9 cellular contexts compared by ENCODE assay signal in the genomic region with DNA sequence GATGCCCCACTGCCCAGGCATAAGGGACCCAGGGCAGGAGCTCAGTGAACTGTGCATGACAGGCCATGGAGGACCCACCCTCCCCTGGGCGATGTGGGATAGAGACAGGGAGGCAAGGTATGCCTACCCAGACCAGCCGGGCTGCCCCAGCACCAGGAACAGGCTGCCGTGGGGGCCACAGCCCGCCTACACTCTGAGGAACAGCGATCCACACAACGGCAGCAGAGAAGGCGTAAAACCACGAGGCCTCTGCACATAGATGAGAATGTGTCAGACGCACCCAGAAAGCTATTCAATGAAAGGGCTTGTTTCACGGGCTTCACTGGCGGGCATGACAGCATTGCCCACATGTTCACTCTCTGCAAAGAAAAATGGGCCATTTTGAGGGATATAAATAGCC. TPM values are rescaled to one million over a fixed set of nuclear protein-coding genes. Genes with fewer than 3 reads are reported as not detected.
A peak's percentile ranks its signal among the peaks of the same experiment; 100 is the strongest.
DNase-seq lines count a peak whose midpoint lies in the region; ATAC-seq and TF ChIP-seq lines count a peak whose summit lies in the region.
"Had no signal": no experiment of that assay in that cellular context is flagged by ENCODE, and none has a peak within 500 bp of the region (broad histone marks: within the 10 kb centered on the region; RNA-seq: fewer than 3 reads in every experiment).

No MANE protein-coding gene starts in this region.

- peaks cover 89% of the 10 kb centered on the region for H3K4me1 ChIP-seq in CD8-positive, alpha-beta T cell (ENCODE audit: insufficient read depth, low read length)

- H3K36me3 Mint-ChIP-seq in CD8-positive, alpha-beta T cell = peaks cover 81% of the 10 kb centered on the region
- H3K36me3 Mint-ChIP-seq in activated naive CD8-positive, alpha-beta T cell = peaks cover 31% of the 10 kb centered on the region
- H3K36me3 Mint-ChIP-seq in neural crest cell (ENCODE audit: low read depth) = no peaks in the 10 kb centered on the region

- peak in 3 of 7 experiments; percentile 55 to 72 (median 63) for DNase-seq in CD8-positive, alpha-beta T cell
- DNase-seq in neural crest cell (ENCODE audit: low read depth, low spot score) (peak; percentile 22), NCI-H187 treated with DMSO at 0.1 percent for 48 hours (lab: John Stamatoyannopoulos, UW) (no peak), DMS53 treated with DMSO at 0.1 percent for 48 hours (lab: John Stamatoyannopoulos, UW; ENCODE audit: unreplicated experiment) (no peak)
- DNase-seq: NCI-H1105 treated with DMSO at 0.1 percent for 48 hours had no signal

- H3K27me3 ChIP-seq in CD8-positive, alpha-beta T cell (ENCODE audit: insufficient read depth, low read length) = no peaks in the 10 kb centered on the region

- CTCF ChIA-PET in CD8-positive, alpha-beta T cell (lab: Charles Lee) = interaction anchor here (0.8 to 6.2 kb wide), 5 partner anchors 9 to 100 kb away, joined by 3 to 34 read pairs (median 3); no protein-coding TSS in a partner anchor

- peak; percentile 60 for ATAC-seq in CD8-positive, alpha-beta T cell
- ATAC-seq in HG03378 (IDR thresholded peaks at IDR 0.05; ENCODE audit: unreplicated experiment) (peak; percentile 43), HG02642 (IDR thresholded peaks at IDR 0.05; ENCODE audit: poor library complexity, unreplicated experiment) (no peak), HG03039 (IDR thresholded peaks at IDR 0.05; ENCODE audit: unreplicated experiment) (no peak)

- no peaks in the 10 kb centered on the region for H3K9me3 Mint-ChIP-seq in CD8-positive, alpha-beta T cell
- H3K9me3 Mint-ChIP-seq in activated naive CD8-positive, alpha-beta T cell (ENCODE audit: low read depth) = no peaks in the 10 kb centered on the region
- H3K9me3 Mint-ChIP-seq in neural crest cell = no peaks in the 10 kb centered on the region

- no peaks in the 10 kb centered on the region for H3K9me3 ChIP-seq in CD8-positive, alpha-beta T cell (ENCODE audit: low read length)

- no peaks in the 10 kb centered on the region for H3K27me3 Mint-ChIP-seq in CD8-positive, alpha-beta T cell (ENCODE audit: low read depth)
- H3K27me3 Mint-ChIP-seq in activated naive CD8-positive, alpha-beta T cell = no peaks in the 10 kb centered on the region
- H3K27me3 Mint-ChIP-seq in neural crest cell (ENCODE audit: low read depth) = no peaks in the 10 kb centered on the region

- peaks cover 92% of the 10 kb centered on the region for H3K4me1 Mint-ChIP-seq in CD8-positive, alpha-beta T cell (ENCODE audit: low read depth)
- peaks cover 97% of the 10 kb centered on the region for H3K4me1 Mint-ChIP-seq in activated naive CD8-positive, alpha-beta T cell (ENCODE audit: low read depth)
- H3K4me1 Mint-ChIP-seq in neural crest cell = peaks cover 42% of the 10 kb centered on the region

- no peak overlapping the region for H3K4me3 ChIP-seq in CD8-positive, alpha-beta T cell (ENCODE audit: low read depth, low read length)

- POLR2A ChIA-PET in CD8-positive, alpha-beta T cell (lab: Charles Lee) = interaction anchor here (0.8 to 2.9 kb wide), 13 partner anchors 8 to 100 kb away, joined by 3 to 13 read pairs (median 4); no protein-coding TSS in a partner anchor

- TF ChIP-seq CTCF in CD8-positive, alpha-beta T cell (IDR thresholded peaks at IDR 0.05) = no peak
- TF ChIP-seq CTCF in neural crest cell (conservative IDR thresholded peaks at IDR 0.05) = no peak

- H3K27ac ChIP-seq in CD8-positive, alpha-beta T cell (ENCODE audit: low read depth, low read length) = peak overlapping the region; percentile 21

- peak overlapping the region; percentile 67 for H3K4me3 Mint-ChIP-seq in CD8-positive, alpha-beta T cell
- peak overlapping the region; percentile 73 for H3K4me3 Mint-ChIP-seq in activated naive CD8-positive, alpha-beta T cell
- H3K4me3 Mint-ChIP-seq in neural crest cell = peak overlapping the region; percentile 47

- H3K36me3 ChIP-seq in CD8-positive, alpha-beta T cell (ENCODE audit: insufficient read depth, low read length) = peaks cover 2% of the 10 kb centered on the region

- peak overlapping the region; percentile 97 for H3K27ac Mint-ChIP-seq in CD8-positive, alpha-beta T cell
- H3K27ac Mint-ChIP-seq in activated naive CD8-positive, alpha-beta T cell = peak overlapping the region; percentile 98
- peak overlapping the region; percentile 92 for H3K27ac Mint-ChIP-seq in neural crest cell (ENCODE audit: unreplicated experiment)

- intact Hi-C loops in CD8-positive, alpha-beta T cell (cut with DNase I, micrococcal nuclease) = no loop called here

RNA-seq across cellular contexts. Expression of a gene that starts 49.5 kb away (rescaled TPM):
- total RNA-seq in CD8-positive, alpha-beta T cell = 100 to 1,000 TPM; 286 to 305 TPM
- total RNA-seq in neural crest cell = 32.3 and 33.5 TPM in 2 replicates

Comparison
In these comparisons a context has a peak if more than half of its experiments do, and no peak if none do; other contexts are left out.
1. ATAC-seq: peak in CD8-positive, alpha-beta T cell (single experiment) and HG03378 (single experiment); none in HG02642 (single experiment) and HG03039 (single experiment).
2. Peak in every context shown above with its lines, with median percentiles within 50 percentile points of each other: H3K27ac Mint-ChIP-seq and H3K4me3 Mint-ChIP-seq.